ENCODE assay signal across 21 cellular contexts in genomic region chr7:112540839-112541577, GRCh38.
"Had no signal": no experiment of that assay in that cellular context is flagged by ENCODE, and none has a peak within 500 bp of the region (broad histone marks: within the 10 kb centered on the region; RNA-seq: fewer than 3 reads in every experiment).

No MANE protein-coding gene starts in this region.

- ATAC-seq: activated naive CD4-positive, alpha-beta T cell treated with anti-CD3 and anti-CD28 coated beads, Interleukin-2, amount 50 U/mL, for 72 hours; activated naive CD8-positive, alpha-beta T cell treated with anti-CD3 and anti-CD28 coated beads, Interleukin-2, amount 50 U/mL, for 24 hours; activated T-cell treated with anti-CD3 and anti-CD28 coated beads, Interleukin-2, amount 50 U/mL, for 4 hours had no signal

- H3K36me3 ChIP-seq: cardiac muscle cell had no signal

- DNase-seq: activated CD4-positive, alpha-beta memory T cell treated with anti-CD3 and anti-CD28 coated beads for 36 hours; activated CD4-positive, alpha-beta T cell treated with anti-CD3 and anti-CD28 coated beads, Interleukin-2, amount 10 ng/mL, durations not matched to agents 7 days and 5 days; activated CD4-positive, CD25-positive, alpha-beta regulatory T cell; activated CD8-positive, alpha-beta memory T cell treated with anti-CD3 and anti-CD28 coated beads for 24 hours; activated effector memory CD4-positive, alpha-beta T cell treated with anti-CD3 and anti-CD28 coated beads, Interleukin-2, amount 50 U/mL, for 16 hours; activated naive CD4-positive, alpha-beta T cell treated with Interleukin-2 at 50 U/mL for 16 hours; activated naive CD8-positive, alpha-beta T cell treated with anti-CD3 and anti-CD28 coated beads, Interleukin-2, amount 50 U/mL, for 24 hours; activated T-cell treated with anti-CD3 and anti-CD28 coated beads, Interleukin-2, amount 50 U/mL, for 4 hours; amniotic stem cell; NCI-H1105 treated with DMSO at 0.1 percent for 48 hours; NCI-H1436 treated with DMSO at 0.1 percent for 48 hours; NCI-H187; NCI-H2081 treated with DMSO at 0.1 percent for 48 hours; NCI-H446; NCI-H524; PC-9; SIG-M5; T-helper 1 cell had no signal

- H3K27ac ChIP-seq: cardiac muscle cell, PC-9, VCaP had no signal

- H3K4me3 ChIP-seq: cardiac muscle cell, PC-9 had no signal
